ENCODE assay signal across 9 cellular contexts in the genomic region with DNA sequence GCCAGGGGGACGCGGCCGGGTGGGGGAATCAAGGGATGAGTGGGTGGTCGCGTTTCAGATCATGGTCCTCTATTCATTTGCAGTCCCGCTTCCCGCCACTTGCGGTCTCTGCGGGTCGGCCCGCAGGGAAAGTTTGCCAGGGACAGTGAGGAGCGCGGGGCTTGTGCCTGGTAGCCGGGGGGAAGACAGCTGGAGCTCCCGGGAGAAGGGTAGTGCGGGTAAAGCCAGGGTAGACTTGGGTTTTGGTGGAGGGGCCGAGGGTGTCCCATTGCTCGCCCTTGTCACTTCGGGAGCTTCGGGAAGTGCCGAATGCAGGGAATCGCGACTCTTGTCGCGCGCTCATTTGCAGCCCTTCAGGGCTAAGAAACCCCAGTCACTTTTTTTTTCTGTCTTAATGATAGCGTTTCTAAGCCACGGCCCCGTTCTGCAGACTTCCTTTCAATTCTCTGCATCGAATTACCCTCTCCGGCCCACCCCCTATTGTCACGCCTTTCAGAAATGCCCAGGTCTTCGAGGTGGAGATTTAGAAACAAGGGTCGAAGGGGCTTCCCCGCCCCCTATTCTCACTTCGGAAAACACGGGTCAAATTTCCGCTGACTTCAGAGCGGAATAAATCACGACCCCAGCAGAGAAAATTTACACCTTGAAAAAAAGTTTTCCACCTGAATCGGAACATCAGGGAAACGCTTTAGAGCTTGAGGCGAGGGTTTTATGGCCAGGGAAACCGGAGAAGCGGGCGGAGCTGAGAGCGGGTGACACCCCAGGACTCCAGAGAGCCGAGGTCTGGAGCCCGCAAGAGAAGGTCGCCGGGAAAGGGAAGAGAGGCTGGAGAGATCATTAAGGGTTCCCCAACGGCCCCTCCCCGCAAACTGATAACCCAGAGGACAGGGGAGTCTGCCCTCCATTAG. TPM values are rescaled to one million over a fixed set of nuclear protein-coding genes. Genes with fewer than 3 reads are reported as not detected.
DNase-seq lines count a peak whose midpoint lies in the region; TF ChIP-seq lines count a peak whose summit lies in the region.
"Had no signal": no experiment of that assay in that cellular context is flagged by ENCODE, and none has a peak within 500 bp of the region (broad histone marks: within the 10 kb centered on the region; RNA-seq: fewer than 3 reads in every experiment).

No MANE protein-coding gene starts in this region.

- peak overlapping the region; percentile 85 for H3K4me3 Mint-ChIP-seq in activated CD4-positive, alpha-beta T cell treated with anti-CD3 and anti-CD28 coated beads, Interleukin-2, amount 10 ng/mL, durations not matched to agents 24 days and 14 days
- peak overlapping the region; percentile 61 for H3K4me3 Mint-ChIP-seq in activated naive CD8-positive, alpha-beta T cell treated with anti-CD3 and anti-CD28 coated beads for 36 hours
- H3K4me3 Mint-ChIP-seq in HFFc6: no peak overlapping the region

- no peak for TF ChIP-seq POLR2A in thyroid gland (IDR thresholded peaks at IDR 0.05)

- H3K4me1 Mint-ChIP-seq in activated CD4-positive, alpha-beta T cell treated with anti-CD3 and anti-CD28 coated beads, Interleukin-2, amount 10 ng/mL, durations not matched to agents 24 days and 14 days: peaks cover 25% of the 10 kb centered on the region
- H3K4me1 Mint-ChIP-seq in activated naive CD8-positive, alpha-beta T cell treated with anti-CD3 and anti-CD28 coated beads for 36 hours: peaks cover 25% of the 10 kb centered on the region
- H3K4me1 Mint-ChIP-seq in HFFc6 (ENCODE audit: low read depth): no peaks in the 10 kb centered on the region

- no peak overlapping the region for H3K27ac Mint-ChIP-seq in activated CD4-positive, alpha-beta T cell treated with anti-CD3 and anti-CD28 coated beads, Interleukin-2, amount 10 ng/mL, durations not matched to agents 24 days and 14 days
- H3K27ac Mint-ChIP-seq in activated naive CD8-positive, alpha-beta T cell treated with anti-CD3 and anti-CD28 coated beads for 36 hours: no peak overlapping the region
- H3K27ac Mint-ChIP-seq in HFFc6: no peak overlapping the region

- peaks cover 69% of the 10 kb centered on the region for H3K27me3 Mint-ChIP-seq in activated CD4-positive, alpha-beta T cell treated with anti-CD3 and anti-CD28 coated beads, Interleukin-2, amount 10 ng/mL, durations not matched to agents 24 days and 14 days
- peaks cover 82% of the 10 kb centered on the region for H3K27me3 Mint-ChIP-seq in activated naive CD8-positive, alpha-beta T cell treated with anti-CD3 and anti-CD28 coated beads for 36 hours
- peaks cover 8% of the 10 kb centered on the region for H3K27me3 Mint-ChIP-seq in HFFc6 (ENCODE audit: insufficient read depth)

- H3K4me1 ChIP-seq in thyroid gland: peaks cover 8 to 19% of the 10 kb centered on the region in 2 donors

- WGBS in thyroid gland, 2 donors: 4 to 5% methylated on average over 44 to 49 of the region's 53 CpGs

- peak; percentile 57 for DNase-seq in activated CD4-positive, alpha-beta T cell treated with anti-CD3 and anti-CD28 coated beads, Interleukin-2, amount 10 ng/mL, durations not matched to agents 24 days and 14 days
- DNase-seq in activated CD4-positive, alpha-beta T cell treated with anti-CD3 and anti-CD28 coated beads, Interleukin-2, amount 50 U/mL, for 1 hour: no peak
- DNase-seq in activated naive CD8-positive, alpha-beta T cell treated with anti-CD3 and anti-CD28 coated beads for 36 hours: peak; percentile 19
- DNase-seq in kidney epithelial cell (ENCODE audit: low read depth): no peak
- no peak for DNase-seq in thyroid gland
- DNase-seq in CD1c-positive myeloid dendritic cell (ENCODE audit: extremely low spot score): no peak
- no peak for DNase-seq in HFFc6
- DNase-seq in cerebellar nuclear complex (lab: John Stamatoyannopoulos, UW): no peak

- intact Hi-C loops in activated CD4-positive, alpha-beta T cell treated with anti-CD3 and anti-CD28 coated beads, Interleukin-2, amount 10 ng/mL, durations not matched to agents 24 days and 14 days (cut with micrococcal nuclease): loop anchor here (10.0 kb wide), 2 partner anchors 256 to 654 kb away; partner anchors contain the start of genes ATP8A1 and PHOX2B
- intact Hi-C loops in thyroid gland (cut with DNase I): no loop called here

- no peaks in the 10 kb centered on the region for H3K9me3 ChIP-seq in thyroid gland

- H3K36me3 ChIP-seq in kidney epithelial cell (ENCODE audit: control insufficient read depth, insufficient read depth, low read length): no peaks in the 10 kb centered on the region
- no peaks in the 10 kb centered on the region for H3K36me3 ChIP-seq in thyroid gland

- H3K4me3 ChIP-seq in kidney epithelial cell (ENCODE audit: low read depth, low read length) (peak overlapping the region; percentile 36), thyroid gland (replicated peaks in 1 of 3) (peak overlapping the region in 2 of 3 donors; percentile 18 to 48)

- no peak for TF ChIP-seq CTCF in kidney epithelial cell (IDR thresholded peaks at IDR 0.05; ENCODE audit: insufficient read depth, low read length, poor library complexity, severe bottlenecking)
- peak in 1 of 6 experiments; percentile 9 for TF ChIP-seq CTCF in thyroid gland (IDR thresholded peaks at IDR 0.05)
- TF ChIP-seq CTCF in HFFc6 (IDR thresholded peaks at IDR 0.05): no peak

- H3K9me3 Mint-ChIP-seq in activated CD4-positive, alpha-beta T cell treated with anti-CD3 and anti-CD28 coated beads, Interleukin-2, amount 10 ng/mL, durations not matched to agents 24 days and 14 days: no peaks in the 10 kb centered on the region
- no peaks in the 10 kb centered on the region for H3K9me3 Mint-ChIP-seq in activated naive CD8-positive, alpha-beta T cell treated with anti-CD3 and anti-CD28 coated beads for 36 hours
- H3K9me3 Mint-ChIP-seq in HFFc6: peaks cover 7% of the 10 kb centered on the region; the same call in 1 of the 2 replicates

- H3K27me3 ChIP-seq in kidney epithelial cell (ENCODE audit: control insufficient read depth, insufficient read depth, low read length): peaks cover 41% of the 10 kb centered on the region
- no peaks in the 10 kb centered on the region for H3K27me3 ChIP-seq in thyroid gland

- no peak overlapping the region for H3K27ac ChIP-seq in thyroid gland

- peaks cover 5% of the 10 kb centered on the region for H3K36me3 Mint-ChIP-seq in activated CD4-positive, alpha-beta T cell treated with anti-CD3 and anti-CD28 coated beads, Interleukin-2, amount 10 ng/mL, durations not matched to agents 24 days and 14 days (ENCODE audit: low read depth)
- no peaks in the 10 kb centered on the region for H3K36me3 Mint-ChIP-seq in activated naive CD8-positive, alpha-beta T cell treated with anti-CD3 and anti-CD28 coated beads for 36 hours
- peaks cover 5% of the 10 kb centered on the region; the same call in 1 of the 2 replicates for H3K36me3 Mint-ChIP-seq in HFFc6 (ENCODE audit: low read depth)

RNA-seq across cellular contexts. Expression of gene SHISA3, which starts 1.4 kb away (rescaled TPM):
- 0.09 and 0.23 TPM in 2 replicates for total RNA-seq in activated CD4-positive, alpha-beta T cell treated with anti-CD3 and anti-CD28 coated beads, Interleukin-2, amount 10 ng/mL, durations not matched to agents 24 days and 14 days
- total RNA-seq in activated naive CD8-positive, alpha-beta T cell treated with anti-CD3 and anti-CD28 coated beads for 36 hours: under 1 TPM; 0.21 to 0.32 TPM
- total RNA-seq in kidney epithelial cell (0.38 and 0.96 TPM in 2 replicates), thyroid gland (1 to 10 TPM; 3.1 to 5.7 (median 4.0) TPM)
- total RNA-seq in HFFc6 (2021; fragmentation: NEBNext Ultra II Directional; extraction: Animal tissue kit (Norgen Biotek cat#: 25700)): not detected
- total RNA-seq: temporal lobe had no signal

Comparison
In these comparisons a context has a peak if more than half of its experiments do, and no peak if none do; other contexts are left out.
1. DNase-seq: peak in activated CD4-positive, alpha-beta T cell treated with anti-CD3 and anti-CD28 coated beads, Interleukin-2, amount 10 ng/mL, durations not matched to agents 24 days and 14 days (single experiment) and activated naive CD8-positive, alpha-beta T cell treated with anti-CD3 and anti-CD28 coated beads for 36 hours (single experiment); none in activated CD4-positive, alpha-beta T cell treated with anti-CD3 and anti-CD28 coated beads, Interleukin-2, amount 50 U/mL, for 1 hour (single experiment), kidney epithelial cell (single experiment), thyroid gland (0 of 2), CD1c-positive myeloid dendritic cell (single experiment), HFFc6 (single experiment) and cerebellar nuclear complex (0 of 2).